Comparison of ENCODE assay signal across 29 cellular contexts in the genomic region with DNA sequence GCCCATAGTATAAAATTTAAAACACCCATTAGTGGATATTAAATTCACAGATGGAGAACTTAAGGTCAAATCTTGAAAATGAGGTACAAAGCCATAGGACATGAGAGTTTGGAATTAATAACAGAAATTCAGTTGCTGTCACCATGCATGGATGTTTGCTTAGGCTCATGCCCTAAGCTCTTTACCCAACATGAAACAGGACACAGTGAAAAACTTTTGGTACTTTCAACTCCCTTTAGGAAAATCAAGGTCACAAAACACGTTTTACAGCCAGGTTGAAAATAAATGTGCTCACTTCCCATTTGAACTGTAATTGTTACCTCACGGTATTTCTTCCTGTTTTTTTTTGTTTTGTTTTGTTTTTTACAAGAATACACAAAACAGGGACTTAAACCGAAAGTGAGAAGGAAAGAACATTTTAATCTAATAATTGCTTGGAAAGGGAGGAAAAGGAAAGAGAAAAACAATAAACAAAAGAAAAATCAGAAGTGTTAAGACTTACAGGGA. TPM values are rescaled to one million over a fixed set of nuclear protein-coding genes. Genes with fewer than 3 reads are reported as not detected.
DNase-seq lines count a peak whose midpoint lies in the region; ATAC-seq and TF ChIP-seq lines count a peak whose summit lies in the region.
"Had no signal": no experiment of that assay in that cellular context is flagged by ENCODE, and none has a peak within 500 bp of the region (broad histone marks: within the 10 kb centered on the region; RNA-seq: fewer than 3 reads in every experiment).

No MANE protein-coding gene starts in this region.

- BruUV-seq in OCI-LY7 (replicated peaks; lab: Mats Ljungman, UMichigan) = no TSS peak

- CTCF ChIA-PET in OCI-LY7 (lab: Charles Lee; ENCODE audit: unreplicated experiment) = no interaction called here

- H3K9me3 ChIP-seq in left ventricle myocardium inferior (replicated peaks) (no peaks in the 10 kb centered on the region), right atrium auricular region (no peaks in the 10 kb centered on the region), OCI-LY7 (ENCODE audit: low read length) (no peaks in the 10 kb centered on the region), upper lobe of left lung (no peaks in the 10 kb centered on the region)
- H3K9me3 ChIP-seq: ovary, thyroid gland had no signal

- TF ChIP-seq CTCF in left ventricle myocardium inferior (IDR thresholded peaks at IDR 0.05; ENCODE audit: borderline replicate concordance) = no peak
- no peak for TF ChIP-seq CTCF in right atrium auricular region (IDR thresholded peaks at IDR 0.05)
- no peak for TF ChIP-seq CTCF in OCI-LY7 (conservative IDR thresholded peaks at IDR 0.05; ENCODE audit: low read length)
- no peak for TF ChIP-seq CTCF in endothelial cell (IDR thresholded peaks at IDR 0.05; ENCODE audit: unreplicated experiment)
- TF ChIP-seq CTCF in upper lobe of left lung (IDR thresholded peaks at IDR 0.05) = no peak

- WGBS in upper lobe of left lung, 2 donors = 52 to 55% methylated on average over 3 of the region's 3 CpGs

- peaks cover 31% of the 10 kb centered on the region; the same call in 1 of the 2 replicates for H3K79me2 ChIP-seq in OCI-LY7 (ENCODE audit: insufficient read depth, low read depth, low read length)

- TF ChIP-seq POLR2A in upper lobe of left lung (IDR thresholded peaks at IDR 0.05) = no peak

- H2AFZ ChIP-seq in OCI-LY7 (ENCODE audit: low read length) = no peak overlapping the region
- H2AFZ ChIP-seq: GM23338, PC-9 had no signal

- intact Hi-C loops in left ventricle myocardium inferior (cut with micrococcal nuclease) (no loop called here), OCI-LY7 (cut with micrococcal nuclease; ENCODE audit: unreplicated experiment) (no loop called here)

- H3K27me3 ChIP-seq in left ventricle myocardium inferior (ENCODE audit: low read depth) (no peaks in the 10 kb centered on the region), right atrium auricular region (no peaks in the 10 kb centered on the region), upper lobe of left lung (no peaks in the 10 kb centered on the region)
- H3K27me3 ChIP-seq: ovary, thyroid gland had no signal

- H3K4me3 Mint-ChIP-seq in endothelial cell (ENCODE audit: unreplicated experiment) = no peak overlapping the region
- H3K4me3 Mint-ChIP-seq: activated naive CD8-positive, alpha-beta T cell treated with anti-CD3 and anti-CD28 coated beads, Interleukin-2, amount 10 ng/mL, durations not matched to agents 7 days and 5 days; GM23338; naive thymus-derived CD8-positive, alpha-beta T cell; T-helper 1 cell treated with Interleukin-12 subunit alpha and Interleukin-12 subunit beta and Interleukin-4 antibody, amounts not matched to agents 30 μg/mL and 1 μg/mL, for 36 hours had no signal

- no peak for DNase-seq in left ventricle myocardium inferior
- DNase-seq in right atrium auricular region (ENCODE audit: low spot score) = no peak
- DNase-seq in OCI-LY7 (ENCODE audit: low spot score) = no peak
- no peak for DNase-seq in endothelial cell (ENCODE audit: low spot score)
- no peak for DNase-seq in upper lobe of left lung
- DNase-seq in UCSD-AML1 (lab: John Stamatoyannopoulos, UW; ENCODE audit: unreplicated experiment) = no peak
- DNase-seq in NCI-H748 treated with DMSO at 0.1 percent for 48 hours (lab: John Stamatoyannopoulos, UW) = no peak
- no peak for DNase-seq in NK-92 (lab: John Stamatoyannopoulos, UW; ENCODE audit: unreplicated experiment)
- DNase-seq: ACHN; activated CD4-positive, alpha-beta T cell treated with anti-CD3 and anti-CD28 coated beads, Interleukin-2, amount 50 U/mL, for 4 hours; activated naive CD8-positive, alpha-beta T cell treated with anti-CD3 and anti-CD28 coated beads, Interleukin-2, amount 10 ng/mL, durations not matched to agents 7 days and 5 days; activated T-cell treated with anti-CD3 and anti-CD28 coated beads for 4 hours; DMS53; erythroblast; foreskin melanocyte; islet precursor cell; MM.1S; naive thymus-derived CD8-positive, alpha-beta T cell; NCI-H2171; NCI-H69; ovary; PC-9; SIG-M5; thyroid gland had no signal

- 0 out of 2 replicates have a peak overlapping the region, but pooled peaks have one; percentile 4 for H3K4me2 ChIP-seq in OCI-LY7 (ENCODE audit: low read length)
- H3K4me2 ChIP-seq: GM23338, PC-9 had no signal

- H3K4me3 ChIP-seq in left ventricle myocardium inferior = no peak overlapping the region
- no peak overlapping the region for H3K4me3 ChIP-seq in right atrium auricular region
- no peak overlapping the region for H3K4me3 ChIP-seq in OCI-LY7 (ENCODE audit: low read depth, low read length, poor library complexity, severe bottlenecking)
- H3K4me3 ChIP-seq in upper lobe of left lung = no peak overlapping the region
- H3K4me3 ChIP-seq: GM23338, ovary, PC-9, thyroid gland had no signal

- no peaks in the 10 kb centered on the region for H3K27me3 Mint-ChIP-seq in endothelial cell (ENCODE audit: unreplicated experiment)
- H3K27me3 Mint-ChIP-seq: activated naive CD8-positive, alpha-beta T cell treated with anti-CD3 and anti-CD28 coated beads, Interleukin-2, amount 10 ng/mL, durations not matched to agents 7 days and 5 days; naive thymus-derived CD8-positive, alpha-beta T cell had no signal

- no peak for ATAC-seq in upper lobe of left lung (ENCODE audit: low FRiP score in 2 of 2)
- ATAC-seq: GM23338; naive thymus-derived CD8-positive, alpha-beta T cell; sciatic nerve had no signal

- H3K9me3 Mint-ChIP-seq in endothelial cell (ENCODE audit: unreplicated experiment) = no peaks in the 10 kb centered on the region
- H3K9me3 Mint-ChIP-seq: activated naive CD8-positive, alpha-beta T cell treated with anti-CD3 and anti-CD28 coated beads, Interleukin-2, amount 10 ng/mL, durations not matched to agents 7 days and 5 days; GM23338; naive thymus-derived CD8-positive, alpha-beta T cell; T-helper 1 cell treated with Interleukin-12 subunit alpha and Interleukin-12 subunit beta and Interleukin-4 antibody, amounts not matched to agents 30 μg/mL and 1 μg/mL, for 36 hours had no signal

- no peaks in the 10 kb centered on the region for H4K20me1 ChIP-seq in OCI-LY7 (ENCODE audit: insufficient read depth, low read length)

- H3K4me1 Mint-ChIP-seq in endothelial cell (ENCODE audit: unreplicated experiment) = peaks cover 22% of the 10 kb centered on the region
- H3K4me1 Mint-ChIP-seq: GM23338 had no signal

- H3K4me1 ChIP-seq in left ventricle myocardium inferior (peaks cover 43% of the 10 kb centered on the region), right atrium auricular region (peaks cover 0 to 8% of the 10 kb centered on the region in 2 donors), OCI-LY7 (ENCODE audit: insufficient read depth, low read length, poor library complexity, severe bottlenecking) (peaks cover 17% of the 10 kb centered on the region), upper lobe of left lung (peaks cover 0 to under 1% (median 0%) of the 10 kb centered on the region in 4 donors)
- H3K4me1 ChIP-seq: thyroid gland had no signal

- peak overlapping the region; percentile 93 for H3K27ac Mint-ChIP-seq in endothelial cell (ENCODE audit: unreplicated experiment)
- H3K27ac Mint-ChIP-seq: GM23338; T-helper 1 cell treated with Interleukin-12 subunit alpha and Interleukin-12 subunit beta and Interleukin-4 antibody, amounts not matched to agents 30 μg/mL and 1 μg/mL, for 36 hours had no signal

- H3K9me2 ChIP-seq in OCI-LY7 (ENCODE audit: insufficient read depth, low read length) = no peaks in the 10 kb centered on the region

- peak overlapping the region; percentile 17 for H3K27ac ChIP-seq in left ventricle myocardium inferior (replicated peaks)
- H3K27ac ChIP-seq in right atrium auricular region = no peak overlapping the region
- H3K27ac ChIP-seq in OCI-LY7 (ENCODE audit: low read depth, low read length, poor library complexity, severe bottlenecking) = no peak overlapping the region
- peak overlapping the region in 3 of 4 donors; percentile 18 to 63 (median 57) for H3K27ac ChIP-seq in upper lobe of left lung
- H3K27ac ChIP-seq: C4-2B, ovary, PC-9, thyroid gland, VCaP had no signal

- no peak for TF ChIP-seq EP300 in upper lobe of left lung (IDR thresholded peaks at IDR 0.05)

- POLR2A ChIA-PET in OCI-LY7 (lab: Charles Lee) = interaction anchor here (1.0 to 1.6 kb wide), 3 partner anchors 14 to 29 kb away, joined by 3 to 6 read pairs (median 3); a partner anchor contains a TSS

- no peaks in the 10 kb centered on the region for H3K36me3 Mint-ChIP-seq in endothelial cell (ENCODE audit: low read depth, unreplicated experiment)

- H3K36me3 ChIP-seq in left ventricle myocardium inferior (no peaks in the 10 kb centered on the region), right atrium auricular region (no peaks in the 10 kb centered on the region), OCI-LY7 (ENCODE audit: insufficient read depth, low read length) (peaks cover 26% of the 10 kb centered on the region), upper lobe of left lung (no peaks in the 10 kb centered on the region)
- H3K36me3 ChIP-seq: ovary, thyroid gland had no signal

RNA-seq across cellular contexts. Expression of a gene that starts 6.1 kb away (rescaled TPM):
- total RNA-seq in left ventricle myocardium inferior = 8.4 TPM
- 10 to 100 TPM in 1 of 2 donors, 1 to 10 TPM in 1; 9.4 to 11.0 TPM for total RNA-seq in right atrium auricular region
- 17.4 and 20.1 TPM in 2 replicates for total RNA-seq in OCI-LY7 (2014; rRNA removed; shearing (Covaris generic))
- total RNA-seq in OCI-LY7 (2022) = 16.2 and 19.2 TPM in 2 replicates
- total RNA-seq in endothelial cell (ENCODE audit: unreplicated experiment) = 20.7 TPM
- 10 to 100 TPM; 11.2 to 25.7 (median 14.2) TPM for total RNA-seq in upper lobe of left lung

RNA-seq across cellular contexts. Expression of a gene that starts 6.3 kb away (rescaled TPM):
- 17.3 TPM for total RNA-seq in left ventricle myocardium inferior
- 1 to 10 TPM; 5.7 to 6.8 TPM for total RNA-seq in right atrium auricular region
- 17.6 and 19.5 TPM in 2 replicates for total RNA-seq in OCI-LY7 (2014; rRNA removed; shearing (Covaris generic))
- 21.2 and 36.6 TPM in 2 replicates for total RNA-seq in OCI-LY7 (2022)
- 8.0 TPM for total RNA-seq in endothelial cell (ENCODE audit: unreplicated experiment)
- 10 to 100 TPM in 1 of 6 donors, 1 to 10 TPM in 5; 2.1 to 14.4 (median 5.5) TPM for total RNA-seq in upper lobe of left lung

RNA-seq across cellular contexts. Expression of a gene that starts 14.5 kb away (rescaled TPM):
- 174 TPM for total RNA-seq in left ventricle myocardium inferior
- 100 to 1,000 TPM in 1 of 2 donors, 10 to 100 TPM in 1; 70.1 to 134 TPM for total RNA-seq in right atrium auricular region
- total RNA-seq in OCI-LY7 (2014; rRNA removed; shearing (Covaris generic)) = 69.5 and 75.1 TPM in 2 replicates
- total RNA-seq in OCI-LY7 (2022) = 48.6 and 54.0 TPM in 2 replicates
- total RNA-seq in endothelial cell (ENCODE audit: unreplicated experiment) = 36.8 TPM
- 10 to 100 TPM in 5 of 6 donors, 1 to 10 TPM in 1; 3.1 to 46.9 (median 25.9) TPM for total RNA-seq in upper lobe of left lung

RNA-seq across cellular contexts. Expression of a gene that starts 32.5 kb away (rescaled TPM):
- 3.8 TPM for total RNA-seq in left ventricle myocardium inferior
- total RNA-seq in right atrium auricular region = 1 to 10 TPM; 2.6 to 3.1 TPM
- 1.1 and 1.5 TPM in 2 replicates for total RNA-seq in OCI-LY7 (2014; rRNA removed; shearing (Covaris generic))
- total RNA-seq in OCI-LY7 (2022) = 1.5 and 1.7 TPM in 2 replicates
- total RNA-seq in endothelial cell (ENCODE audit: unreplicated experiment) = 8.4 TPM
- 10 to 100 TPM in 5 of 6 donors, 1 to 10 TPM in 1; 7.8 to 24.1 (median 15.3) TPM for total RNA-seq in upper lobe of left lung

Comparison
In these comparisons a context has a peak if more than half of its experiments do, and no peak if none do; other contexts are left out.
1. H3K27ac ChIP-seq: peak in left ventricle myocardium inferior (single experiment) and upper lobe of left lung (3 of 4); none in right atrium auricular region (0 of 2) and OCI-LY7 (single experiment).